ENCODE assay signal across 2 cellular contexts in genomic region chr2:42756956-42757513, GRCh38.
A peak's percentile ranks its signal among the peaks of the same experiment; 100 is the strongest.
TF ChIP-seq lines count a peak whose summit lies in the region.

No MANE protein-coding gene starts in this region.

TF ChIP-seq in HEK293, 187 proteins besides CTCF, POLR2A, EP300 and RAD21:
- TF ChIP-seq, protein P1, sequence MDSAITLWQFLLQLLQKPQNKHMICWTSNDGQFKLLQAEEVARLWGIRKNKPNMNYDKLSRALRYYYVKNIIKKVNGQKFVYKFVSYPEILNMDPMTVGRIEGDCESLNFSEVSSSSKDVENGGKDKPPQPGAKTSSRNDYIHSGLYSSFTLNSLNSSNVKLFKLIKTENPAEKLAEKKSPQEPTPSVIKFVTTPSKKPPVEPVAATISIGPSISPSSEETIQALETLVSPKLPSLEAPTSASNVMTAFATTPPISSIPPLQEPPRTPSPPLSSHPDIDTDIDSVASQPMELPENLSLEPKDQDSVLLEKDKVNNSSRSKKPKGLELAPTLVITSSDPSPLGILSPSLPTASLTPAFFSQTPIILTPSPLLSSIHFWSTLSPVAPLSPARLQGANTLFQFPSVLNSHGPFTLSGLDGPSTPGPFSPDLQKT (IDR thresholded peaks at IDR 0.05; ENCODE audit: borderline replicate concordance, low read depth, low read length): no peak
- peak; percentile 20; the same call in 1 of the 2 replicates for TF ChIP-seq GLIS1 (tag by site-specific recombination; IDR thresholded peaks at IDR 0.05)
- peak; percentile 95 for TF ChIP-seq ZIC2 (tag by site-specific recombination; IDR thresholded peaks at IDR 0.05)
TF ChIP-seq in HEK293: peak in this region for 2.

TF ChIP-seq in H1, 55 proteins besides CTCF, POLR2A, EP300 and RAD21:
- TF ChIP-seq CREB1 (IDR thresholded peaks at IDR 0.05) (no peak), SIX5 (IDR thresholded peaks at IDR 0.05; ENCODE audit: low read depth, low read length) (no peak), EGR1 (IDR thresholded peaks at IDR 0.05; ENCODE audit: borderline replicate concordance, low read depth, low read length) (no peak), CBX5 (IDR thresholded peaks at IDR 0.05; ENCODE audit: low read depth, low read length) (no peak)
TF ChIP-seq in H1: peak in this region for 0.
